ENCODE assay signal across 17 cellular contexts in genomic region chr13:96492758-96493157, GRCh38.
"Had no signal": no experiment of that assay in that cellular context is flagged by ENCODE, and none has a peak within 500 bp of the region (broad histone marks: within the 10 kb centered on the region; RNA-seq: fewer than 3 reads in every experiment).

No MANE protein-coding gene starts in this region.

- DNase-seq: activated CD4-positive, alpha-beta T cell treated with anti-CD3 and anti-CD28 coated beads for 36 hours; activated CD4-positive, alpha-beta T cell treated with anti-CD3 and anti-CD28 coated beads, Interleukin-2, amount 50 U/mL, for 48 hours; activated gamma-delta T cell; erythroblast; foreskin melanocyte; left ventricle myocardium inferior; mammary epithelial cell; naive B cell; stimulated activated CD4-positive, alpha-beta T cell treated with anti-CD3 and anti-CD28 coated beads, Interleukin-2, amount 100 ng/mL, for 24 hours; stimulated activated naive CD4-positive, alpha-beta T cell treated with Interleukin-2 at 50 U/mL for 16 hours; tibial artery had no signal

- FAIRE-seq: endometrium, TTC549 had no signal

- H3K36me3 Mint-ChIP-seq: naive B cell had no signal

- ATAC-seq: activated CD4-positive, alpha-beta T cell treated with anti-CD3 and anti-CD28 coated beads for 36 hours; activated naive CD4-positive, alpha-beta T cell treated with anti-CD3 and anti-CD28 coated beads, Interleukin-2, amount 50 U/mL, for 72 hours; right cardiac atrium; WTC11 had no signal

- H3K4me1 Mint-ChIP-seq: activated CD4-positive, alpha-beta T cell treated with anti-CD3 and anti-CD28 coated beads for 36 hours; naive B cell; neural crest cell had no signal

- H3K4me3 Mint-ChIP-seq: activated CD4-positive, alpha-beta T cell treated with anti-CD3 and anti-CD28 coated beads for 36 hours; naive B cell; neural crest cell; WTC11 had no signal

- H3K27ac Mint-ChIP-seq: activated CD4-positive, alpha-beta T cell treated with anti-CD3 and anti-CD28 coated beads for 36 hours; activated naive CD4-positive, alpha-beta T cell treated with anti-CD3 and anti-CD28 coated beads, Interleukin-2, amount 50 U/mL, for 72 hours; naive B cell; WTC11 had no signal

- H3K27me3 Mint-ChIP-seq: activated CD4-positive, alpha-beta T cell treated with anti-CD3 and anti-CD28 coated beads for 36 hours; naive B cell had no signal
